In genomic region chr21:33770542-33770941, GRCh38 we compare ENCODE assay signal across 6 cellular contexts.
"Had no signal": no experiment of that assay in that cellular context is flagged by ENCODE, and none has a peak within 500 bp of the region (broad histone marks: within the 10 kb centered on the region; RNA-seq: fewer than 3 reads in every experiment).

No MANE protein-coding gene starts in this region.

- H3K27ac ChIP-seq: HL-60, KMS-11 had no signal

- H3K9ac ChIP-seq: KMS-11 had no signal

- DNase-seq: IMR-90, KBM-7, KG1 had no signal

- H3K4me2 ChIP-seq: KMS-11 had no signal

- FAIRE-seq: HTR-8/SVneo had no signal
